ENCODE assay signal across 15 cellular contexts in genomic region chr3:101521251-101521701, GRCh38. TPM values are rescaled to one million over a fixed set of nuclear protein-coding genes. Genes with fewer than 3 reads are reported as not detected.
DNase-seq lines count a peak whose midpoint lies in the region; ATAC-seq and TF ChIP-seq lines count a peak whose summit lies in the region.
"Had no signal": no experiment of that assay in that cellular context is flagged by ENCODE, and none has a peak within 500 bp of the region (broad histone marks: within the 10 kb centered on the region; RNA-seq: fewer than 3 reads in every experiment).

No MANE protein-coding gene starts in this region.

- H3K4me1 Mint-ChIP-seq in activated T-cell treated with anti-CD3 and anti-CD28 coated beads, Interleukin-2, amount 50 U/mL, for 24 hours (ENCODE audit: low read depth) = peaks cover 55% of the 10 kb centered on the region
- peaks cover 42% of the 10 kb centered on the region for H3K4me1 Mint-ChIP-seq in activated naive CD8-positive, alpha-beta T cell treated with anti-CD3 and anti-CD28 coated beads for 36 hours
- peaks cover 21 to 47% (median 47%) of the 10 kb centered on the region in 4 donors for H3K4me1 Mint-ChIP-seq in naive thymus-derived CD8-positive, alpha-beta T cell

- H3K27me3 Mint-ChIP-seq in activated T-cell treated with anti-CD3 and anti-CD28 coated beads, Interleukin-2, amount 50 U/mL, for 24 hours = no peaks in the 10 kb centered on the region
- H3K27me3 Mint-ChIP-seq in activated naive CD8-positive, alpha-beta T cell treated with anti-CD3 and anti-CD28 coated beads for 36 hours = no peaks in the 10 kb centered on the region
- no peaks in the 10 kb centered on the region for H3K27me3 Mint-ChIP-seq in naive thymus-derived CD8-positive, alpha-beta T cell

- no peak overlapping the region for H3K4me3 ChIP-seq in OCI-LY7 (ENCODE audit: low read depth, low read length, poor library complexity, severe bottlenecking)
- H3K4me3 ChIP-seq: upper lobe of right lung had no signal

- peak; percentile 51 to 72 for ATAC-seq in naive thymus-derived CD8-positive, alpha-beta T cell
- no peak for ATAC-seq in GM21723 (IDR thresholded peaks at IDR 0.05; ENCODE audit: unreplicated experiment)
- no peak for ATAC-seq in GM18868 (IDR thresholded peaks at IDR 0.05; ENCODE audit: unreplicated experiment)
- ATAC-seq: upper lobe of right lung had no signal

- H3K9me2 ChIP-seq in OCI-LY7 (ENCODE audit: insufficient read depth, low read length) = no peaks in the 10 kb centered on the region

- CTCF ChIA-PET in OCI-LY7 (lab: Charles Lee; ENCODE audit: unreplicated experiment) = interaction anchor here (0.5 to 0.9 kb wide), 2 partner anchors 9 to 531 kb away, joined by 3 to 4 read pairs; partner anchors contain the start of gene SENP7

- H3K79me2 ChIP-seq in OCI-LY7 (ENCODE audit: insufficient read depth, low read depth, low read length) = no peaks in the 10 kb centered on the region

- H3K4me2 ChIP-seq in OCI-LY7 (ENCODE audit: low read length) = no peak overlapping the region

- no peak for DNase-seq in activated T-cell treated with anti-CD3 and anti-CD28 coated beads, Interleukin-2, amount 50 U/mL, for 24 hours
- DNase-seq in activated T-cell treated with anti-CD3 and anti-CD28 coated beads for 4 hours (no peak), OCI-LY7 (ENCODE audit: low spot score) (no peak), GM20000 (ENCODE audit: low spot score) (no peak)
- DNase-seq in activated naive CD8-positive, alpha-beta T cell treated with anti-CD3 and anti-CD28 coated beads for 36 hours = no peak
- DNase-seq in naive thymus-derived CD8-positive, alpha-beta T cell = peak in 4 of 10 donors; percentile 29 to 61 (median 47)
- DNase-seq: cortex of kidney, DMS79, IMR-90, NCI-H1694, SHP77, upper lobe of right lung had no signal

- H3K9me3 Mint-ChIP-seq in activated T-cell treated with anti-CD3 and anti-CD28 coated beads, Interleukin-2, amount 50 U/mL, for 24 hours = peaks cover 10% of the 10 kb centered on the region
- H3K9me3 Mint-ChIP-seq in activated naive CD8-positive, alpha-beta T cell treated with anti-CD3 and anti-CD28 coated beads for 36 hours = no peaks in the 10 kb centered on the region
- H3K9me3 Mint-ChIP-seq in naive thymus-derived CD8-positive, alpha-beta T cell = peaks cover 0 to 9% (median 0%) of the 10 kb centered on the region in 9 donors
- H3K9me3 Mint-ChIP-seq: mesothelial cell of epicardium had no signal

- BruUV-seq in OCI-LY7 (replicated peaks; lab: Mats Ljungman, UMichigan) = no TSS peak

- no peak overlapping the region for H3K27ac ChIP-seq in OCI-LY7 (ENCODE audit: low read depth, low read length, poor library complexity, severe bottlenecking)
- H3K27ac ChIP-seq: upper lobe of right lung had no signal

- no peaks in the 10 kb centered on the region for H4K20me1 ChIP-seq in OCI-LY7 (ENCODE audit: insufficient read depth, low read length)

- peaks cover 17% of the 10 kb centered on the region for H3K36me3 Mint-ChIP-seq in activated T-cell treated with anti-CD3 and anti-CD28 coated beads, Interleukin-2, amount 50 U/mL, for 24 hours (ENCODE audit: low read depth)
- peaks cover 13% of the 10 kb centered on the region for H3K36me3 Mint-ChIP-seq in activated naive CD8-positive, alpha-beta T cell treated with anti-CD3 and anti-CD28 coated beads for 36 hours
- H3K36me3 Mint-ChIP-seq in naive thymus-derived CD8-positive, alpha-beta T cell = peaks cover 0 to 7% (median 0%) of the 10 kb centered on the region in 3 donors
- H3K36me3 Mint-ChIP-seq: mesothelial cell of epicardium had no signal

- no peaks in the 10 kb centered on the region for H3K36me3 ChIP-seq in OCI-LY7 (ENCODE audit: insufficient read depth, low read length)
- H3K36me3 ChIP-seq: upper lobe of right lung had no signal

- peak overlapping the region; percentile 59 for H3K4me3 Mint-ChIP-seq in activated T-cell treated with anti-CD3 and anti-CD28 coated beads, Interleukin-2, amount 50 U/mL, for 24 hours
- H3K4me3 Mint-ChIP-seq in activated naive CD8-positive, alpha-beta T cell treated with anti-CD3 and anti-CD28 coated beads for 36 hours = peak overlapping the region; percentile 65
- peak overlapping the region; percentile 46 to 72 (median 64) for H3K4me3 Mint-ChIP-seq in naive thymus-derived CD8-positive, alpha-beta T cell
- H3K4me3 Mint-ChIP-seq: mesothelial cell of epicardium had no signal

- no peaks in the 10 kb centered on the region for H3K9me3 ChIP-seq in OCI-LY7 (ENCODE audit: low read length)
- H3K9me3 ChIP-seq: upper lobe of right lung had no signal

- H3K4me1 ChIP-seq in OCI-LY7 (ENCODE audit: insufficient read depth, low read length, poor library complexity, severe bottlenecking) = peaks cover 17% of the 10 kb centered on the region

- H2AFZ ChIP-seq in OCI-LY7 (ENCODE audit: low read length) = peak overlapping the region; percentile 74

- H3K27ac Mint-ChIP-seq in activated T-cell treated with anti-CD3 and anti-CD28 coated beads, Interleukin-2, amount 50 U/mL, for 24 hours = peak overlapping the region; percentile 69
- peak overlapping the region; percentile 88 for H3K27ac Mint-ChIP-seq in activated naive CD8-positive, alpha-beta T cell treated with anti-CD3 and anti-CD28 coated beads for 36 hours
- peak overlapping the region; percentile 84 to 99 (median 92) for H3K27ac Mint-ChIP-seq in naive thymus-derived CD8-positive, alpha-beta T cell
- H3K27ac Mint-ChIP-seq: mesothelial cell of epicardium had no signal

- POLR2A ChIA-PET in OCI-LY7 (lab: Charles Lee) = interaction anchor here (1.1 to 1.3 kb wide), 2 partner anchors 8 to 54 kb away, joined by 3 to 4 read pairs; partner anchors contain the start of gene SENP7
- POLR2A ChIA-PET in naive thymus-derived CD8-positive, alpha-beta T cell (lab: Charles Lee) = interaction anchor here (0.6 to 2.8 kb wide), 11 partner anchors 8 to 328 kb away, joined by 3 to 17 read pairs (median 5); partner anchors contain the start of genes NFKBIZ, PCNP, SENP7 and TRMT10C

- TF ChIP-seq CTCF in OCI-LY7 (conservative IDR thresholded peaks at IDR 0.05; ENCODE audit: low read length) = no peak
- no peak for TF ChIP-seq CTCF in GM20000 (IDR thresholded peaks at IDR 0.05; ENCODE audit: extremely low read depth, missing control alignments)

- intact Hi-C loops in OCI-LY7 (cut with micrococcal nuclease; ENCODE audit: unreplicated experiment) = no loop called here

RNA-seq across cellular contexts. Expression of gene SENP7, which starts 8.3 kb away (rescaled TPM):
- total RNA-seq in OCI-LY7 (2014; rRNA removed; shearing (Covaris generic)) = 13.6 and 17.7 TPM in 2 replicates
- total RNA-seq in OCI-LY7 (2022) = 18.0 and 19.5 TPM in 2 replicates
- 10 to 100 TPM; 10.1 TPM for total RNA-seq in activated naive CD8-positive, alpha-beta T cell treated with anti-CD3 and anti-CD28 coated beads for 36 hours
- 10 to 100 TPM; 71.2 to 72.5 TPM for total RNA-seq in naive thymus-derived CD8-positive, alpha-beta T cell
- 10 to 100 TPM in 1 of 3 donors, 1 to 10 TPM in 2; 6.7 to 11.2 (median 9.3) TPM for polyA plus RNA-seq in naive thymus-derived CD8-positive, alpha-beta T cell

RNA-seq across cellular contexts. Expression of gene TRMT10C, which starts 40.4 kb away (rescaled TPM):
- total RNA-seq in OCI-LY7 (2014; rRNA removed; shearing (Covaris generic)) = 23.6 and 26.5 TPM in 2 replicates
- total RNA-seq in OCI-LY7 (2022) = 25.6 and 29.1 TPM in 2 replicates
- 10 to 100 TPM; 78.0 to 85.3 TPM for total RNA-seq in activated naive CD8-positive, alpha-beta T cell treated with anti-CD3 and anti-CD28 coated beads for 36 hours
- 10 to 100 TPM; 27.2 to 30.5 TPM for total RNA-seq in naive thymus-derived CD8-positive, alpha-beta T cell
- 10 to 100 TPM; 34.1 to 52.7 (median 36.7) TPM for polyA plus RNA-seq in naive thymus-derived CD8-positive, alpha-beta T cell

RNA-seq across cellular contexts. Expression of gene PCNP, which starts 52.7 kb away (rescaled TPM):
- 49.2 and 63.3 TPM in 2 replicates for total RNA-seq in OCI-LY7 (2014; rRNA removed; shearing (Covaris generic))
- 153 and 162 TPM in 2 replicates for total RNA-seq in OCI-LY7 (2022)
- 100 to 1,000 TPM; 181 to 186 TPM for total RNA-seq in activated naive CD8-positive, alpha-beta T cell treated with anti-CD3 and anti-CD28 coated beads for 36 hours
- 100 to 1,000 TPM; 180 to 189 TPM for total RNA-seq in naive thymus-derived CD8-positive, alpha-beta T cell
- polyA plus RNA-seq in naive thymus-derived CD8-positive, alpha-beta T cell = 100 to 1,000 TPM; 112 to 130 (median 124) TPM

Comparison
In these comparisons a context has a peak if more than half of its experiments do, and no peak if none do; other contexts are left out.
1. ATAC-seq: peak in naive thymus-derived CD8-positive, alpha-beta T cell (2 of 2); none in GM21723 (single experiment) and GM18868 (single experiment).
2. Peak in every context shown above with its lines, with median percentiles within 50 percentile points of each other: H3K27ac Mint-ChIP-seq and H3K4me3 Mint-ChIP-seq.